18 cellular contexts compared by ENCODE assay signal in the genomic region with DNA sequence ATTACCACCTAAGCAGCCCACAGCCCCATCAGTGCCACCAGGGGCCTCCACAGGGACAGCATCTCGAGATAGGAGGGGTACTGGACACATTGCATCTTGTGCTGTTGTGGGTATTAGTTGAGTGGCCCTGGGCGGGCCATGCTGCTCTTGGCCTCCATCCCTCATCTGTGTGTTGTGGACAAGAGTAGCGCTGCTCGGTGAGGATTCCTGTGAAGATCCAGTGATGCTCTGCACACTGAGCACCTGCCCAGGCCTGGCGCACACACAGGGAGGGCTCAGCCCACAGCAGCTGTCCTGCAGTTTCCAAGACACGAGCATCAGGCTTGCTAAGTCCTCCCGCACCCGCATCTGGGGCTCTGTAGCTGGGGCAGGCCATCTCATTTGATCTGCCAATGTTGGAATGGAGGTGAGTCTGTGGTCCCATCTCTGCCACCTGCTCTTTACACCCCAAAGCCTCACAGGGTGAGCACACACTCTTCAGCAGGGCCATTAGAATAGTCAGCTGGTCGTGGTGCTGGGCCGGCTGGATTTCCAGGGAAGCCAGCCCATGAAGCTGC.
"Had no signal": no experiment of that assay in that cellular context is flagged by ENCODE, and none has a peak within 500 bp of the region (broad histone marks: within the 10 kb centered on the region; RNA-seq: fewer than 3 reads in every experiment).

No MANE protein-coding gene starts in this region.

- H3K9me3 Mint-ChIP-seq: dendritic cell treated with granulocyte-macrophage colony-stimulating factor and Interleukin-4, amounts not matched to agents 40 ng/mL and 50 ng/mL, for 4 days; effector memory CD8-positive, alpha-beta T cell; nephron; type B pancreatic cell had no signal

- H3K27me3 ChIP-seq: esophagus muscularis mucosa, gastrocnemius medialis, heart right ventricle, neutrophil, right atrium auricular region, sigmoid colon, stomach had no signal

- H3K9me3 ChIP-seq: esophagus muscularis mucosa, gastrocnemius medialis, heart right ventricle, mucosa of descending colon, neutrophil, right atrium auricular region, sigmoid colon, stomach had no signal

- H3K4me3 Mint-ChIP-seq: dendritic cell treated with granulocyte-macrophage colony-stimulating factor and Interleukin-4, amounts not matched to agents 40 ng/mL and 50 ng/mL, for 4 days; effector memory CD8-positive, alpha-beta T cell; nephron; type B pancreatic cell had no signal

- H3K4me3 ChIP-seq: esophagus muscularis mucosa, gastrocnemius medialis, heart right ventricle, mucosa of descending colon, right atrium auricular region, sigmoid colon, skin epidermis, stomach had no signal

- H3K27ac ChIP-seq: epithelial cell of prostate, esophagus muscularis mucosa, gastrocnemius medialis, heart right ventricle, neutrophil, right atrium auricular region, sigmoid colon, skin epidermis, stomach had no signal

- ATAC-seq: effector memory CD8-positive, alpha-beta T cell; gastrocnemius medialis; heart right ventricle; mucosa of descending colon had no signal

- H3K27ac Mint-ChIP-seq: dendritic cell treated with granulocyte-macrophage colony-stimulating factor and Interleukin-4, amounts not matched to agents 40 ng/mL and 50 ng/mL, for 4 days; nephron; type B pancreatic cell had no signal

- H3K27me3 Mint-ChIP-seq: dendritic cell treated with granulocyte-macrophage colony-stimulating factor and Interleukin-4, amounts not matched to agents 40 ng/mL and 50 ng/mL, for 4 days; effector memory CD8-positive, alpha-beta T cell; type B pancreatic cell had no signal

- DNase-seq: effector memory CD8-positive, alpha-beta T cell; gastrocnemius medialis; heart right ventricle; hypothalamus; kidney glomerular epithelial cell; mammary epithelial cell; mucosa of descending colon; stimulated activated CD4-positive, alpha-beta T cell treated with anti-CD3 and anti-CD28 coated beads, Interleukin-2, amount 100 ng/mL, for 48 hours had no signal
